Comparison of ENCODE assay signal across 18 cellular contexts in the genomic region with DNA sequence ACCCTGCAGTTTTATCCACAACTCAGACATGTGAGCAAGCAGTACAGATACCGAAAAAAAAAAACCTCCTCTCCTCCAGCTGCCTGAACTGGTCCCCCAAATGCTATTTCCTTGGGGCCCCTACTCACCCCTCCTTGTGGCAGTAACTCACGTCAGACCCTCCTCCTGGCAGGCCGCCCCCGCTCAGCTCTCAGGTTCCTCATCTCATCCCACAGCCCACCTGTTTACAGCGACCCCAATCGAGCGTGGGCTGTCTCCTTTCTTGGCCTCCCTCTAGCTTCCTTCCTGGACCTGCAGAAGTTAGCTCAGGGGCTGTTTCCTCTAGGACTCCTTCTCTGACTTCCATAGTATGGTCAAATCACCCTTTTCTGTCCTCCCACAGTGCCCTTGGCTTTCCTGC.
DNase-seq lines count a peak whose midpoint lies in the region; ATAC-seq and TF ChIP-seq lines count a peak whose summit lies in the region.
"Had no signal": no experiment of that assay in that cellular context is flagged by ENCODE, and none has a peak within 500 bp of the region (broad histone marks: within the 10 kb centered on the region; RNA-seq: fewer than 3 reads in every experiment).

No MANE protein-coding gene starts in this region.

- peak overlapping the region; percentile 83 to 94 for H3K27ac Mint-ChIP-seq in stimulated activated naive CD8-positive, alpha-beta T cell treated with anti-CD3 and anti-CD28 coated beads, Interleukin-15, amount 100 ng/mL, for 72 hours
- H3K27ac Mint-ChIP-seq in endodermal cell (peak overlapping the region; percentile 13), WTC11 (no peak overlapping the region; the same call in 1 of the 2 replicates)
- peak overlapping the region in 6 of 10 donors; percentile 73 to 94 (median 84) for H3K27ac Mint-ChIP-seq in naive thymus-derived CD8-positive, alpha-beta T cell
- H3K27ac Mint-ChIP-seq: CD4-positive, alpha-beta T cell had no signal

- CTCF ChIA-PET in WTC11 (lab: Charles Lee) (no interaction called here), HEK293T (lab: Yijun Ruan, JAX) (no interaction called here)

- no peaks in the 10 kb centered on the region for H3K27me3 Mint-ChIP-seq in stimulated activated naive CD8-positive, alpha-beta T cell treated with anti-CD3 and anti-CD28 coated beads, Interleukin-15, amount 100 ng/mL, for 72 hours
- H3K27me3 Mint-ChIP-seq in endodermal cell (ENCODE audit: insufficient read depth) (no peaks in the 10 kb centered on the region), WTC11 (ENCODE audit: low read depth) (no peaks in the 10 kb centered on the region)
- no peaks in the 10 kb centered on the region for H3K27me3 Mint-ChIP-seq in naive thymus-derived CD8-positive, alpha-beta T cell
- H3K27me3 Mint-ChIP-seq: CD4-positive, alpha-beta T cell; IgD-negative memory B cell had no signal

- H3K9ac ChIP-seq in endodermal cell (ENCODE audit: extremely low read depth, low read length, poor library complexity, severe bottlenecking): no peak overlapping the region

- ATAC-seq in stimulated activated naive CD8-positive, alpha-beta T cell treated with anti-CD3 and anti-CD28 coated beads, Interleukin-15, amount 100 ng/mL, for 72 hours: peak; percentile 43
- ATAC-seq in stimulated activated naive CD8-positive, alpha-beta T cell treated with anti-CD3 and anti-CD28 coated beads, Interleukin-15, Interleukin-2, amounts not matched to agents 100 U/mL and 50 U/mL, for 24 hours: no peak
- ATAC-seq in naive thymus-derived CD8-positive, alpha-beta T cell: peak in 1 of 2 donors; percentile 67
- no peak for ATAC-seq in WTC11
- ATAC-seq: A549, HCT116, HepG2 had no signal

- peaks cover 22% of the 10 kb centered on the region for H3K4me1 Mint-ChIP-seq in stimulated activated naive CD8-positive, alpha-beta T cell treated with anti-CD3 and anti-CD28 coated beads, Interleukin-15, amount 100 ng/mL, for 72 hours
- H3K4me1 Mint-ChIP-seq in endodermal cell (peaks cover 31% of the 10 kb centered on the region), WTC11 (peaks cover 50% of the 10 kb centered on the region)
- H3K4me1 Mint-ChIP-seq in naive thymus-derived CD8-positive, alpha-beta T cell: peaks cover 7 to 38% (median 24%) of the 10 kb centered on the region in 4 donors
- H3K4me1 Mint-ChIP-seq: IgD-negative memory B cell had no signal

- no peak for TF ChIP-seq CTCF in endodermal cell (conservative IDR thresholded peaks at IDR 0.05)
- TF ChIP-seq CTCF in WTC11 (IDR thresholded peaks at IDR 0.05): no peak

- no peaks in the 10 kb centered on the region for H3K9me3 ChIP-seq in endodermal cell (ENCODE audit: control insufficient read depth, low read length)
- H3K9me3 ChIP-seq: A549 had no signal

- H3K36me3 Mint-ChIP-seq in endodermal cell (ENCODE audit: low read depth) (no peaks in the 10 kb centered on the region), WTC11 (peaks cover 1% of the 10 kb centered on the region; the same call in 1 of the 2 replicates)
- no peaks in the 10 kb centered on the region for H3K36me3 Mint-ChIP-seq in naive thymus-derived CD8-positive, alpha-beta T cell
- H3K36me3 Mint-ChIP-seq: IgD-negative memory B cell had no signal

- H3K4me3 ChIP-seq in endodermal cell (ENCODE audit: low read length): no peak overlapping the region
- H3K4me3 ChIP-seq: A549 had no signal

- peaks cover 3% of the 10 kb centered on the region for H3K4me1 ChIP-seq in endodermal cell (ENCODE audit: control insufficient read depth, insufficient read depth, low read length)
- H3K4me1 ChIP-seq: A549 had no signal

- H3K4me3 Mint-ChIP-seq in stimulated activated naive CD8-positive, alpha-beta T cell treated with anti-CD3 and anti-CD28 coated beads, Interleukin-15, amount 100 ng/mL, for 72 hours: peak overlapping the region; percentile 10 to 54
- H3K4me3 Mint-ChIP-seq in endodermal cell (no peak overlapping the region), WTC11 (no peak overlapping the region)
- peak overlapping the region in 4 of 10 donors; percentile 2 to 79 (median 50) for H3K4me3 Mint-ChIP-seq in naive thymus-derived CD8-positive, alpha-beta T cell
- H3K4me3 Mint-ChIP-seq: CD4-positive, alpha-beta T cell; IgD-negative memory B cell had no signal

- no peak overlapping the region for H3K27ac ChIP-seq in endodermal cell (ENCODE audit: low read depth, low read length)
- H3K27ac ChIP-seq: 22Rv1, A549, C4-2B had no signal

- DNase-seq in stimulated activated naive CD8-positive, alpha-beta T cell treated with anti-CD3 and anti-CD28 coated beads, Interleukin-15, amount 100 ng/mL, for 72 hours: peak in 1 of 2 donors; percentile 13
- DNase-seq in stimulated activated naive CD8-positive, alpha-beta T cell treated with anti-CD3 and anti-CD28 coated beads, Interleukin-15, Interleukin-2, amounts not matched to agents 100 U/mL and 50 U/mL, for 24 hours: no peak
- DNase-seq in endodermal cell (no peak), WTC11 (ENCODE audit: low spot score) (no peak), NCI-H146 (lab: John Stamatoyannopoulos, UW) (no peak), HEK293T (ENCODE audit: extremely low spot score) (no peak)
- DNase-seq in naive thymus-derived CD8-positive, alpha-beta T cell: peak in 2 of 10 donors; percentile 26 to 29
- DNase-seq: AML-193; CD4-positive, alpha-beta T cell; DMS153; DMS79; GDM1 had no signal

- WGBS in endodermal cell (ENCODE audit: insufficient coverage in 1 of 2, insufficient read length in 1 of 2), 2 experiments: 88 to 95% methylated on average over 6 to 7 of the region's 7 CpGs

- H3K36me3 ChIP-seq in endodermal cell (ENCODE audit: control insufficient read depth, insufficient read depth, low read length): no peaks in the 10 kb centered on the region

- H3K9me3 Mint-ChIP-seq in stimulated activated naive CD8-positive, alpha-beta T cell treated with anti-CD3 and anti-CD28 coated beads, Interleukin-15, amount 100 ng/mL, for 72 hours: peaks cover 0 to 16% of the 10 kb centered on the region in 2 donors
- no peaks in the 10 kb centered on the region for H3K9me3 Mint-ChIP-seq in endodermal cell
- H3K9me3 Mint-ChIP-seq in naive thymus-derived CD8-positive, alpha-beta T cell: no peaks in the 10 kb centered on the region
- no peaks in the 10 kb centered on the region; the same call in 1 of the 2 replicates for H3K9me3 Mint-ChIP-seq in WTC11
- H3K9me3 Mint-ChIP-seq: CD4-positive, alpha-beta T cell had no signal

- no peaks in the 10 kb centered on the region for H3K27me3 ChIP-seq in endodermal cell (ENCODE audit: control insufficient read depth, insufficient read depth, low read length, poor library complexity, severe bottlenecking)

- POLR2A ChIA-PET in naive thymus-derived CD8-positive, alpha-beta T cell (lab: Charles Lee): no interaction called here
- POLR2A ChIA-PET in WTC11 (lab: Charles Lee) (no interaction called here), HEK293T (lab: Yijun Ruan, JAX) (no interaction called here)

TF ChIP-seq in WTC11, 78 proteins besides CTCF, POLR2A, EP300 and RAD21 (continues in another document):
- TF ChIP-seq, protein P1, sequence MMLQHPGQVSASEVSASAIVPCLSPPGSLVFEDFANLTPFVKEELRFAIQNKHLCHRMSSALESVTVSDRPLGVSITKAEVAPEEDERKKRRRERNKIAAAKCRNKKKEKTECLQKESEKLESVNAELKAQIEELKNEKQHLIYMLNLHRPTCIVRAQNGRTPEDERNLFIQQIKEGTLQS (CRISPR knock-in tag; conservative IDR thresholded peaks at IDR 0.05): no peak
- TF ChIP-seq NR2C2 (CRISPR knock-in tag; IDR thresholded peaks at IDR 0.05): no peak
- no peak for TF ChIP-seq JUN (CRISPR knock-in tag; IDR thresholded peaks at IDR 0.05)
- TF ChIP-seq, protein P2, sequence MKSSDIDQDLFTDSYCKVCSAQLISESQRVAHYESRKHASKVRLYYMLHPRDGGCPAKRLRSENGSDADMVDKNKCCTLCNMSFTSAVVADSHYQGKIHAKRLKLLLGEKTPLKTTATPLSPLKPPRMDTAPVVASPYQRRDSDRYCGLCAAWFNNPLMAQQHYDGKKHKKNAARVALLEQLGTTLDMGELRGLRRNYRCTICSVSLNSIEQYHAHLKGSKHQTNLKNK (CRISPR knock-in tag; IDR thresholded peaks at IDR 0.05): no peak
- no peak for TF ChIP-seq TEAD4 (CRISPR knock-in tag; IDR thresholded peaks at IDR 0.05)

TF ChIP-seq in HEK293T, 16 proteins besides CTCF, POLR2A, EP300 and RAD21:
- no peak for TF ChIP-seq NFRKB (IDR thresholded peaks at IDR 0.05)
- TF ChIP-seq FOXA1 (IDR thresholded peaks at IDR 0.05): no peak
- no peak for TF ChIP-seq ELF4 (IDR thresholded peaks at IDR 0.05)
- TF ChIP-seq FOXM1 (IDR thresholded peaks at IDR 0.05; ENCODE audit: borderline replicate concordance): no peak
- no peak for TF ChIP-seq LEF1 (IDR thresholded peaks at IDR 0.05; ENCODE audit: borderline replicate concordance)
- TF ChIP-seq, protein P3, sequence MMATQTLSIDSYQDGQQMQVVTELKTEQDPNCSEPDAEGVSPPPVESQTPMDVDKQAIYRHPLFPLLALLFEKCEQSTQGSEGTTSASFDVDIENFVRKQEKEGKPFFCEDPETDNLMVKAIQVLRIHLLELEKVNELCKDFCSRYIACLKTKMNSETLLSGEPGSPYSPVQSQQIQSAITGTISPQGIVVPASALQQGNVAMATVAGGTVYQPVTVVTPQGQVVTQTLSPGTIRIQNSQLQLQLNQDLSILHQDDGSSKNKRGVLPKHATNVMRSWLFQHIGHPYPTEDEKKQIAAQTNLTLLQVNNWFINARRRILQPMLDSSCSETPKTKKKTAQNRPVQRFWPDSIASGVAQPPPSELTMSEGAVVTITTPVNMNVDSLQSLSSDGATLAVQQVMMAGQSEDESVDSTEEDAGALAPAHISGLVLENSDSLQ (IDR thresholded peaks at IDR 0.05): no peak
- TF ChIP-seq CTBP1 (IDR thresholded peaks at IDR 0.05; ENCODE audit: borderline replicate concordance): no peak
- no peak for TF ChIP-seq SUZ12 (IDR thresholded peaks at IDR 0.05)
- no peak for TF ChIP-seq BHLHE40 (IDR thresholded peaks at IDR 0.05; ENCODE audit: borderline replicate concordance)
- TF ChIP-seq FOXK2 (IDR thresholded peaks at IDR 0.05): no peak
- TF ChIP-seq HDGF (IDR thresholded peaks at IDR 0.05; ENCODE audit: borderline replicate concordance): no peak
- TF ChIP-seq L3MBTL2 (conservative IDR thresholded peaks at IDR 0.05): no peak
- no peak for TF ChIP-seq ZNF384 (IDR thresholded peaks at IDR 0.05)

Comparison
In these comparisons a context has a peak if more than half of its experiments do, and no peak if none do; other contexts are left out.
1. H3K4me3 Mint-ChIP-seq: peak in stimulated activated naive CD8-positive, alpha-beta T cell treated with anti-CD3 and anti-CD28 coated beads, Interleukin-15, amount 100 ng/mL, for 72 hours (2 of 2); none in endodermal cell (single experiment) and WTC11 (single experiment).